In the genomic region with DNA sequence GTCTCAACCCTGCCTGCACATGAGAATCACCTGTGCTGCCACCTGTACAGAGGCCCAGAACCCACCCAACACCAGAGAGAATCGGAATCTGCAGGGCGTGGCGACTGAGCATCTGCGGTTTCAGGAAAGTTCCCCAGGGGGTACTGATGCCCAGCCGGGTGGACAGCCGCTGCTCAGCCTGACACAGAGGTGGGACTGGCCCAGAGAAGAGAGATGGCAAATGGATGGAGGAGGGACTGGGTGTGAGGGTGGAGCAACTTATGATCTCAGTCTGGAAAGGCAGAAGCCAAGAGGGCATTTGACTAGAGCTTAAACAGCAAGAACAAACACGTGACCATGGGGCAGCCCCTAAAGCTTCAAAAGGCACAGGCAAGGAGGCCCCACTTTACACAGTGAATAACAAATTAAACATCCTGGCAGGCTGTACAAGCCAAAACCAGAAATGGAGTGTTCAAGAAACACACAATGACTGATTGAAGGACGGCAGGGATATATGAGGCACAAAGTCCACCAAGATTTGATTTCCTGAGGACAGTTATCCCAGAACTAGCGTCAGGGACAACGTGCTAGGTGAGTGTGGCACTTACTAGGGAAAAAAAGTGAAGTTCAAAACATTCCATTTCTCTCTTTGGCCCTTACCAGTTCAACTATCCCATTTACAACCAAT, we compare ENCODE assay signal across 1 cellular context.
A peak's percentile ranks its signal among the peaks of the same experiment; 100 is the strongest.
TF ChIP-seq lines count a peak whose summit lies in the region.

No MANE protein-coding gene starts in this region.

TF ChIP-seq in HepG2, 621 proteins besides CTCF, POLR2A, EP300 and RAD21 (continued from another document and continues in another):
- TF ChIP-seq, protein P1, sequence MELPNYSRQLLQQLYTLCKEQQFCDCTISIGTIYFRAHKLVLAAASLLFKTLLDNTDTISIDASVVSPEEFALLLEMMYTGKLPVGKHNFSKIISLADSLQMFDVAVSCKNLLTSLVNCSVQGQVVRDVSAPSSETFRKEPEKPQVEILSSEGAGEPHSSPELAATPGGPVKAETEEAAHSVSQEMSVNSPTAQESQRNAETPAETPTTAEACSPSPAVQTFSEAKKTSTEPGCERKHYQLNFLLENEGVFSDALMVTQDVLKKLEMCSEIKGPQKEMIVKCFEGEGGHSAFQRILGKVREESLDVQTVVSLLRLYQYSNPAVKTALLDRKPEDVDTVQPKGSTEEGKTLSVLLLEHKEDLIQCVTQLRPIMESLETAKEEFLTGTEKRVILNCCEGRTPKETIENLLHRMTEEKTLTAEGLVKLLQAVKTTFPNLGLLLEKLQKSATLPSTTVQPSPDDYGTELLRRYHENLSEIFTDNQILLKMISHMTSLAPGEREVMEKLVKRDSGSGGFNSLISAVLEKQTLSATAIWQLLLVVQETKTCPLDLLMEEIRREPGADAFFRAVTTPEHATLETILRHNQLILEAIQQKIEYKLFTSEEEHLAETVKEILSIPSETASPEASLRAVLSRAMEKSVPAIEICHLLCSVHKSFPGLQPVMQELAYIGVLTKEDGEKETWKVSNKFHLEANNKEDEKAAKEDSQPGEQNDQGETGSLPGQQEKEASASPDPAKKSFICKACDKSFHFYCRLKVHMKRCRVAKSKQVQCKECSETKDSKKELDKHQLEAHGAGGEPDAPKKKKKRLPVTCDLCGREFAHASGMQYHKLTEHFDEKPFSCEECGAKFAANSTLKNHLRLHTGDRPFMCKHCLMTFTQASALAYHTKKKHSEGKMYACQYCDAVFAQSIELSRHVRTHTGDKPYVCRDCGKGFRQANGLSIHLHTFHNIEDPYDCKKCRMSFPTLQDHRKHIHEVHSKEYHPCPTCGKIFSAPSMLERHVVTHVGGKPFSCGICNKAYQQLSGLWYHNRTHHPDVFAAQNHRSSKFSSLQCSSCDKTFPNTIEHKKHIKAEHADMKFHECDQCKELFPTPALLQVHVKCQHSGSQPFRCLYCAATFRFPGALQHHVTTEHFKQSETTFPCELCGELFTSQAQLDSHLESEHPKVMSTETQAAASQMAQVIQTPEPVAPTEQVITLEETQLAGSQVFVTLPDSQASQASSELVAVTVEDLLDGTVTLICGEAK (IDR thresholded peaks at IDR 0.05) = no peak
- TF ChIP-seq, protein P1 (CRISPR knock-in tag; IDR thresholded peaks at IDR 0.05) = no peak; the same call in 1 of the 2 replicates
- TF ChIP-seq, protein P2, sequence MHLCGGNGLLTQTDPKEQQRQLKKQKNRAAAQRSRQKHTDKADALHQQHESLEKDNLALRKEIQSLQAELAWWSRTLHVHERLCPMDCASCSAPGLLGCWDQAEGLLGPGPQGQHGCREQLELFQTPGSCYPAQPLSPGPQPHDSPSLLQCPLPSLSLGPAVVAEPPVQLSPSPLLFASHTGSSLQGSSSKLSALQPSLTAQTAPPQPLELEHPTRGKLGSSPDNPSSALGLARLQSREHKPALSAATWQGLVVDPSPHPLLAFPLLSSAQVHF (CRISPR knock-in tag; IDR thresholded peaks at IDR 0.05) = no peak
- no peak for TF ChIP-seq ZNF30 (CRISPR knock-in tag; IDR thresholded peaks at IDR 0.05)
- TF ChIP-seq ARNTL (CRISPR knock-in tag; IDR thresholded peaks at IDR 0.05) = peak; percentile 96
- TF ChIP-seq MEF2D (CRISPR knock-in tag; IDR thresholded peaks at IDR 0.05) = peak; percentile 62; the same call in 1 of the 2 replicates
- TF ChIP-seq ATF7-NPFF (CRISPR knock-in tag; IDR thresholded peaks at IDR 0.05; ENCODE audit: low read depth) = no peak
- TF ChIP-seq ZNF660 (CRISPR knock-in tag; IDR thresholded peaks at IDR 0.05; ENCODE audit: borderline replicate concordance, low read depth) = no peak
- TF ChIP-seq ZNF614 (CRISPR knock-in tag; IDR thresholded peaks at IDR 0.05; ENCODE audit: borderline replicate concordance) = peak; percentile 64; the same call in 1 of the 2 replicates
- TF ChIP-seq, protein P3, sequence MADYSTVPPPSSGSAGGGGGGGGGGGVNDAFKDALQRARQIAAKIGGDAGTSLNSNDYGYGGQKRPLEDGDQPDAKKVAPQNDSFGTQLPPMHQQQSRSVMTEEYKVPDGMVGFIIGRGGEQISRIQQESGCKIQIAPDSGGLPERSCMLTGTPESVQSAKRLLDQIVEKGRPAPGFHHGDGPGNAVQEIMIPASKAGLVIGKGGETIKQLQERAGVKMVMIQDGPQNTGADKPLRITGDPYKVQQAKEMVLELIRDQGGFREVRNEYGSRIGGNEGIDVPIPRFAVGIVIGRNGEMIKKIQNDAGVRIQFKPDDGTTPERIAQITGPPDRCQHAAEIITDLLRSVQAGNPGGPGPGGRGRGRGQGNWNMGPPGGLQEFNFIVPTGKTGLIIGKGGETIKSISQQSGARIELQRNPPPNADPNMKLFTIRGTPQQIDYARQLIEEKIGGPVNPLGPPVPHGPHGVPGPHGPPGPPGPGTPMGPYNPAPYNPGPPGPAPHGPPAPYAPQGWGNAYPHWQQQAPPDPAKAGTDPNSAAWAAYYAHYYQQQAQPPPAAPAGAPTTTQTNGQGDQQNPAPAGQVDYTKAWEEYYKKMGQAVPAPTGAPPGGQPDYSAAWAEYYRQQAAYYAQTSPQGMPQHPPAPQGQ (CRISPR knock-in tag; IDR thresholded peaks at IDR 0.05; ENCODE audit: borderline replicate concordance) = no peak
- no peak for TF ChIP-seq CHD4 (IDR thresholded peaks at IDR 0.05; ENCODE audit: borderline replicate concordance, low read length)
- TF ChIP-seq ZNF589 (CRISPR knock-in tag; conservative IDR thresholded peaks at IDR 0.05) = no peak
- no peak for TF ChIP-seq FIP1L1 (IDR thresholded peaks at IDR 0.05; ENCODE audit: borderline replicate concordance, insufficient read depth, low read depth, low read length)
- TF ChIP-seq ZNF326 (CRISPR knock-in tag; IDR thresholded peaks at IDR 0.05; ENCODE audit: borderline replicate concordance) = no peak
- TF ChIP-seq POGZ (CRISPR knock-in tag; IDR thresholded peaks at IDR 0.05) = no peak
- TF ChIP-seq ZNF720 (CRISPR knock-in tag; IDR thresholded peaks at IDR 0.05) = no peak
- TF ChIP-seq ZNF598 (CRISPR knock-in tag; IDR thresholded peaks at IDR 0.05; ENCODE audit: borderline replicate concordance) = no peak
- TF ChIP-seq ETV6 (CRISPR knock-in tag; conservative IDR thresholded peaks at IDR 0.05) = no peak
- no peak; the same call in 1 of the 2 replicates for TF ChIP-seq YEATS2 (CRISPR knock-in tag; IDR thresholded peaks at IDR 0.05; ENCODE audit: borderline replicate concordance)
- no peak for TF ChIP-seq HDAC6 (IDR thresholded peaks at IDR 0.05; ENCODE audit: low read depth, low read length)
- peak; percentile 73; the same call in 1 of the 2 replicates for TF ChIP-seq IRF2 (CRISPR knock-in tag; IDR thresholded peaks at IDR 0.05)
- TF ChIP-seq ZNF24 (IDR thresholded peaks at IDR 0.05) = no peak
- no peak for TF ChIP-seq ARNT2 (CRISPR knock-in tag; IDR thresholded peaks at IDR 0.05; ENCODE audit: low read depth)
- TF ChIP-seq, protein P4, sequence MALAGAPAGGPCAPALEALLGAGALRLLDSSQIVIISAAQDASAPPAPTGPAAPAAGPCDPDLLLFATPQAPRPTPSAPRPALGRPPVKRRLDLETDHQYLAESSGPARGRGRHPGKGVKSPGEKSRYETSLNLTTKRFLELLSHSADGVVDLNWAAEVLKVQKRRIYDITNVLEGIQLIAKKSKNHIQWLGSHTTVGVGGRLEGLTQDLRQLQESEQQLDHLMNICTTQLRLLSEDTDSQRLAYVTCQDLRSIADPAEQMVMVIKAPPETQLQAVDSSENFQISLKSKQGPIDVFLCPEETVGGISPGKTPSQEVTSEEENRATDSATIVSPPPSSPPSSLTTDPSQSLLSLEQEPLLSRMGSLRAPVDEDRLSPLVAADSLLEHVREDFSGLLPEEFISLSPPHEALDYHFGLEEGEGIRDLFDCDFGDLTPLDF (CRISPR knock-in tag; IDR thresholded peaks at IDR 0.05) = no peak
- TF ChIP-seq ZNF747 (CRISPR knock-in tag; IDR thresholded peaks at IDR 0.05; ENCODE audit: borderline replicate concordance) = no peak
- no peak for TF ChIP-seq GTF3A (CRISPR knock-in tag; conservative IDR thresholded peaks at IDR 0.05)
- TF ChIP-seq SATB2 (CRISPR knock-in tag; IDR thresholded peaks at IDR 0.05) = no peak; the same call in 1 of the 2 replicates
- TF ChIP-seq, protein P5, sequence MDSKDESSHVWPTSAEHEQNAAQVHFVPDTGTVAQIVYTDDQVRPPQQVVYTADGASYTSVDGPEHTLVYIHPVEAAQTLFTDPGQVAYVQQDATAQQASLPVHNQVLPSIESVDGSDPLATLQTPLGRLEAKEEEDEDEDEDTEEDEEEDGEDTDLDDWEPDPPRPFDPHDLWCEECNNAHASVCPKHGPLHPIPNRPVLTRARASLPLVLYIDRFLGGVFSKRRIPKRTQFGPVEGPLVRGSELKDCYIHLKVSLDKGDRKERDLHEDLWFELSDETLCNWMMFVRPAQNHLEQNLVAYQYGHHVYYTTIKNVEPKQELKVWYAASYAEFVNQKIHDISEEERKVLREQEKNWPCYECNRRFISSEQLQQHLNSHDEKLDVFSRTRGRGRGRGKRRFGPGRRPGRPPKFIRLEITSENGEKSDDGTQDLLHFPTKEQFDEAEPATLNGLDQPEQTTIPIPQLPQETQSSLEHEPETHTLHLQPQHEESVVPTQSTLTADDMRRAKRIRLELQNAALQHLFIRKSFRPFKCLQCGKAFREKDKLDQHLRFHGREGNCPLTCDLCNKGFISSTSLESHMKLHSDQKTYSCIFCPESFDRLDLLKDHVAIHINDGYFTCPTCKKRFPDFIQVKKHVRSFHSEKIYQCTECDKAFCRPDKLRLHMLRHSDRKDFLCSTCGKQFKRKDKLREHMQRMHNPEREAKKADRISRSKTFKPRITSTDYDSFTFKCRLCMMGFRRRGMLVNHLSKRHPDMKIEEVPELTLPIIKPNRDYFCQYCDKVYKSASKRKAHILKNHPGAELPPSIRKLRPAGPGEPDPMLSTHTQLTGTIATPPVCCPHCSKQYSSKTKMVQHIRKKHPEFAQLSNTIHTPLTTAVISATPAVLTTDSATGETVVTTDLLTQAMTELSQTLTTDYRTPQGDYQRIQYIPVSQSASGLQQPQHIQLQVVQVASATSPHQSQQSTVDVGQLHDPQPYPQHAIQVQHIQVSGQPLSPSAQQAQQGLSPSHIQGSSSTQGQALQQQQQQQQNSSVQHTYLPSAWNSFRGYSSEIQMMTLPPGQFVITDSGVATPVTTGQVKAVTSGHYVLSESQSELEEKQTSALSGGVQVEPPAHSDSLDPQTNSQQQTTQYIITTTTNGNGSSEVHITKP (CRISPR knock-in tag; IDR thresholded peaks at IDR 0.05; ENCODE audit: low read depth) = no peak
- TF ChIP-seq FOXC1 (CRISPR knock-in tag; IDR thresholded peaks at IDR 0.05; ENCODE audit: borderline replicate concordance) = no peak
- TF ChIP-seq ONECUT2 (CRISPR knock-in tag; IDR thresholded peaks at IDR 0.05) = no peak
- no peak for TF ChIP-seq SMARCC2 (IDR thresholded peaks at IDR 0.05)
